In genomic region chr5:72298711-72299110, GRCh38 we compare ENCODE assay signal across 19 cellular contexts.
"Had no signal": no experiment of that assay in that cellular context is flagged by ENCODE, and none has a peak within 500 bp of the region (broad histone marks: within the 10 kb centered on the region; RNA-seq: fewer than 3 reads in every experiment).

No MANE protein-coding gene starts in this region.

- DNase-seq: activated CD4-positive, alpha-beta T cell treated with anti-CD3 and anti-CD28 coated beads, Interleukin-2, amount 10 ng/mL, durations not matched to agents 24 days and 14 days; activated naive CD4-positive, alpha-beta T cell treated with anti-CD3 and anti-CD28 coated beads, Interleukin-2, amount 50 U/mL, for 16 hours; activated T-cell treated with anti-CD3 and anti-CD28 coated beads for 4 hours; adrenal gland; caudate nucleus; effector CD4-positive, alpha-beta T cell; left ventricle myocardium superior; mesendoderm; psoas muscle; spleen; stimulated activated CD4-positive, alpha-beta T cell treated with anti-CD3 and anti-CD28 coated beads, Interleukin-1b, Interleukin-23, amount 100 ng/mL, for 48 hours; stimulated activated naive CD4-positive, alpha-beta T cell treated with Interleukin-2 at 50 U/mL for 16 hours; upper lobe of left lung had no signal

- H3K9me3 ChIP-seq: adrenal gland, gastroesophageal sphincter, psoas muscle, spleen, suprapubic skin, upper lobe of left lung had no signal

- H3K4me3 ChIP-seq: adrenal gland, coronary artery, gastroesophageal sphincter, psoas muscle, suprapubic skin, upper lobe of left lung had no signal

- H3K4me3 Mint-ChIP-seq: activated CD4-positive, alpha-beta T cell treated with anti-CD3 and anti-CD28 coated beads, Interleukin-2, amount 10 ng/mL, durations not matched to agents 24 days and 14 days; activated T-helper 17 cell treated with anti-CD3 and anti-CD28 coated beads, Interleukin-2, amount 50 U/mL, for 72 hours; WTC11 had no signal

- H3K27ac ChIP-seq: adrenal gland, gastroesophageal sphincter, psoas muscle, suprapubic skin, upper lobe of left lung had no signal

- H3K9me3 Mint-ChIP-seq: activated CD4-positive, alpha-beta T cell treated with anti-CD3 and anti-CD28 coated beads, Interleukin-2, amount 10 ng/mL, durations not matched to agents 24 days and 14 days; activated T-helper 17 cell treated with anti-CD3 and anti-CD28 coated beads, Interleukin-2, amount 50 U/mL, for 72 hours had no signal

- H3K27me3 ChIP-seq: adrenal gland, gastroesophageal sphincter, spleen, suprapubic skin, upper lobe of left lung had no signal

- ATAC-seq: activated T-helper 17 cell treated with anti-CD3 and anti-CD28 coated beads, Interleukin-2, amount 50 U/mL, for 72 hours; gastroesophageal sphincter; left ventricle myocardium superior; psoas muscle; sciatic nerve; WTC11 had no signal

- H3K27me3 Mint-ChIP-seq: activated CD4-positive, alpha-beta T cell treated with anti-CD3 and anti-CD28 coated beads, Interleukin-2, amount 10 ng/mL, durations not matched to agents 24 days and 14 days; activated T-helper 17 cell treated with anti-CD3 and anti-CD28 coated beads, Interleukin-2, amount 50 U/mL, for 72 hours had no signal

- H3K36me3 ChIP-seq: adrenal gland had no signal

- H3K27ac Mint-ChIP-seq: activated CD4-positive, alpha-beta T cell treated with anti-CD3 and anti-CD28 coated beads, Interleukin-2, amount 10 ng/mL, durations not matched to agents 24 days and 14 days; activated T-helper 17 cell treated with anti-CD3 and anti-CD28 coated beads, Interleukin-2, amount 50 U/mL, for 72 hours; WTC11 had no signal

- H3K4me1 ChIP-seq: psoas muscle had no signal
